In the genomic region with DNA sequence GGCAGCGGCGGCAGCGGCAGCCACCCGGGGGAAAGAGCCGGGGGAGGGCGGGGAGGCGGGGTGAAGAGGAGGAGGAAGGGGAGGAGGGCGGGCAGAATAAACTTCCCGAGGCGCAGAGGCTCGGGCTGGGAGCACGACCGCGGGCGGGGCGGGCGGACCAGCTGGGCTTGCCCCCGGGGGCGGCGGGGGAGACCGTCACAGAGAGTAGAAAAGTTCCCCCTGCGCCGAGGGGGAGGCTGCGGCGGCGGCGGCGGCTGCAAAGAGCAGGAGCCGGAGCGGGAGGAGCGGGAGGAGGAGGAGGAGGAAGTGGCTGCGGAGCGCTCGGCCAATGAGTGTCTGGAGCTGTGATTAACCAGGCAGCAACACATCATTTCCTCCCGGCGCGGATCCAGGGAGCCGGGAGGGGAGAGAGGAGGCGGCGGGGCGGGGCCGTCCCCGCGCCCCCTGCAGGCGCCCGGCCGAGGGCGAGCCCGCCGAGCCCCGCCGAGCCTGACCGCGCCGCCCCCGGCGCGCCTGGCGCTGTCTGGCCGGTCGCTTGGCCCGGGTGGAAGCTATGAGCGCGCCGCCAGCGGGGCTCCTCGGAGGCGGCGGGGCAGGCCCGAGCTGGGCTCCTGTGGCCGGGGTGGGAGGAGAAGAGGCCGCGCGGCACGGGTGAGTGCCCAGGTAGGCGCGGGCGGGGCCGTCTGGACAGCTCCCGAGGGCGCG, we compare ENCODE assay signal across 8 cellular contexts.
A peak's percentile ranks its signal among the peaks of the same experiment; 100 is the strongest.
DNase-seq lines count a peak whose midpoint lies in the region; ATAC-seq lines count a peak whose summit lies in the region.

ACVR1 (minus strand) TSS at position 265 of the 705 bp plus-strand sequence. CDS start 76,837 bp downstream, outside the sequence.

- DNase-seq in AG20443 (ENCODE audit: low spot score), result peak; percentile 97
- peak; percentile 83 for DNase-seq in NCI-H510A treated with DMSO at 0.1 percent for 48 hours (lab: John Stamatoyannopoulos, UW)
- DNase-seq in activated CD4-positive, alpha-beta T cell treated with anti-CD3 and anti-CD28 coated beads for 48 hours, result peak; percentile 90
- DNase-seq in kidney glomerular epithelial cell (lab: John Stamatoyannopoulos, UW), result peak; percentile 95
- DNase-seq in stimulated activated CD4-positive, alpha-beta T cell treated with anti-CD3 and anti-CD28 coated beads, Interleukin-15, amount 100 ng/mL, for 48 hours (ENCODE audit: low read depth in 2 of 2), result peak; percentile 78

- peak; percentile 81 for ATAC-seq in GM19035 (IDR thresholded peaks at IDR 0.05; ENCODE audit: unreplicated experiment)
- peak; percentile 90 for ATAC-seq in HG03378 (IDR thresholded peaks at IDR 0.05; ENCODE audit: unreplicated experiment)

- peak within 1 kb of the TSS; percentile 84 for H3K27ac ChIP-seq in cingulate gyrus (ENCODE audit: low read depth, low read length)

Comparison
In these comparisons a context has a peak if more than half of its experiments do, and no peak if none do; other contexts are left out.
1. Peak in every context shown above with its lines: DNase-seq, ATAC-seq and H3K27ac ChIP-seq.